In the genomic region with DNA sequence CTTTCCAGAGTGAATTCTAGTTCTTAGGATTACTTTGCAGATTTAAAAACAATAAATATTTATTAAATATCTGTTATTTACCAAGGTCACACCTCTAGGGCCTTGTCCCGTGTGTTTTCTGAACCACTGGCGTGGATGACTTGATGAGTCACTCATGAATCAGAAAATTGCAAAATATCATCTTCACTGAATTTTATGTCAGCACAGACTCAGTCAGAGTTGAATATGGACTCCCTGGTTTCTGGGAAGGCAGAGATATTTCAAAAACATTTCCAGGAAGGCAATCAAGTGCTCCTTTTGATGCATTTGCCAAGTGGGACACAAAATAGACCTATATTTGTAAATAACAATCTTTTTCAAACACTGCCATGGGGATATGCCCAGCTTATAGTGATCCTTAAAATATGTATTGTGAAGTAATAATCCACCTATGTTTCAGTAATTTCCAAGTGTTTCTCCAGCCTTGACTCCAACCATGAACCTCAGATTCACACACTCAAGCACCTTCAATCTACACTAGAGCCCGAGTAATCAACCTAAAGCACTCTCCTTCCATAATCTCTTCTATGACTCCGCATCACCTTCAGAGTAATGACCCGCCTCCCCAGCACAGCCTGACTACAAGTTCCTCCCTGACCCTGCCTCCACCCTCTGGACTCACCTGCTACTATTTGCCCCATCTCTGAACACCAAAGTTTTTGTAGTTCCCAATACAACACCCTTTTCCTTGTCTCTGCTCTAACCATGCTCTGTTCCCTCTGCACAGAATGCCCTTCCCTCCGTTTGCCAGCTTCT, we compare ENCODE assay signal across 10 cellular contexts. TPM values are rescaled to one million over a fixed set of nuclear protein-coding genes. Genes with fewer than 3 reads are reported as not detected.
A peak's percentile ranks its signal among the peaks of the same experiment; 100 is the strongest.
DNase-seq lines count a peak whose midpoint lies in the region; ATAC-seq and TF ChIP-seq lines count a peak whose summit lies in the region.
"Had no signal": no experiment of that assay in that cellular context is flagged by ENCODE, and none has a peak within 500 bp of the region (broad histone marks: within the 10 kb centered on the region; RNA-seq: fewer than 3 reads in every experiment).

No MANE protein-coding gene starts in this region.

- no peak overlapping the region for H3K4me2 ChIP-seq in hepatocyte

- H3K9me2 ChIP-seq in hepatocyte (replicated peaks; ENCODE audit: insufficient read depth): no peaks in the 10 kb centered on the region

- no peak for DNase-seq in natural killer cell treated with Interleukin-12 subunit alpha and Interleukin-12 subunit beta and Interleukin-15 and Interleukin-18, amount 100 ng/mL, for 72 hours (ENCODE audit: low spot score)
- DNase-seq in natural killer cell (no peak), adipocyte (ENCODE audit: low read depth) (peak; percentile 84), hepatocyte (ENCODE audit: low spot score) (peak; percentile 32), vagina (ENCODE audit: extremely low spot score in 2 of 2) (no peak)
- DNase-seq: activated CD4-positive, alpha-beta T cell treated with anti-CD3 and anti-CD28 coated beads, Interleukin-2, amount 50 U/mL, for 4 hours; KG1 had no signal

- no peaks in the 10 kb centered on the region for H3K36me3 ChIP-seq in adipocyte (ENCODE audit: control insufficient read depth, insufficient read depth, low read length, severe bottlenecking)
- no peaks in the 10 kb centered on the region for H3K36me3 ChIP-seq in hepatocyte (replicated peaks; ENCODE audit: insufficient read depth, low read depth)
- no peaks in the 10 kb centered on the region for H3K36me3 ChIP-seq in vagina

- WGBS in hepatocyte (ENCODE audit: low lambda C conversion rate, missing lambda C conversion rate): 68% methylated on average over 6 of the region's 6 CpGs

- ATAC-seq in natural killer cell treated with Interleukin-12 subunit alpha and Interleukin-12 subunit beta and Interleukin-15 and Interleukin-18, amount 100 ng/mL, for 72 hours: peak; percentile 68 to 75
- ATAC-seq in natural killer cell (no peak), GM21447 (IDR thresholded peaks at IDR 0.05; ENCODE audit: unreplicated experiment) (no peak), HG03025 (IDR thresholded peaks at IDR 0.05; ENCODE audit: low FRiP score, unreplicated experiment) (no peak), GM18498 (IDR thresholded peaks at IDR 0.05; ENCODE audit: unreplicated experiment) (no peak)

- peak overlapping the region; percentile 84 for H3K9ac ChIP-seq in adipocyte (ENCODE audit: low read length)

- no peaks in the 10 kb centered on the region for H4K20me1 ChIP-seq in hepatocyte (ENCODE audit: insufficient read depth, poor library complexity, severe bottlenecking)

- no peaks in the 10 kb centered on the region for H3K36me3 Mint-ChIP-seq in natural killer cell treated with Interleukin-12 subunit alpha and Interleukin-12 subunit beta and Interleukin-15 and Interleukin-18, amount 100 ng/mL, for 72 hours
- no peaks in the 10 kb centered on the region for H3K36me3 Mint-ChIP-seq in natural killer cell

- peak overlapping the region; percentile 49 for H3K4me3 ChIP-seq in adipocyte (ENCODE audit: low read length)
- no peak overlapping the region for H3K4me3 ChIP-seq in hepatocyte
- H3K4me3 ChIP-seq in vagina: no peak overlapping the region

- peak overlapping the region; percentile 51 for H3K4me3 Mint-ChIP-seq in natural killer cell treated with Interleukin-12 subunit alpha and Interleukin-12 subunit beta and Interleukin-15 and Interleukin-18, amount 100 ng/mL, for 72 hours
- H3K4me3 Mint-ChIP-seq in natural killer cell: no peak overlapping the region

- H3K27me3 Mint-ChIP-seq in natural killer cell treated with Interleukin-12 subunit alpha and Interleukin-12 subunit beta and Interleukin-15 and Interleukin-18, amount 100 ng/mL, for 72 hours: peaks cover 0 to 2% of the 10 kb centered on the region in 2 donors
- no peaks in the 10 kb centered on the region for H3K27me3 Mint-ChIP-seq in natural killer cell (ENCODE audit: low read depth in 2 of 2)

- H3K9me3 ChIP-seq in adipocyte (ENCODE audit: control insufficient read depth, low read length) (no peaks in the 10 kb centered on the region), hepatocyte (ENCODE audit: low read depth) (no peaks in the 10 kb centered on the region), vagina (no peaks in the 10 kb centered on the region)

- H3K27me3 ChIP-seq in adipocyte (replicated peaks; ENCODE audit: control insufficient read depth, insufficient read depth, low read length) (no peaks in the 10 kb centered on the region), hepatocyte (no peaks in the 10 kb centered on the region), vagina (no peaks in the 10 kb centered on the region)

- peak overlapping the region; percentile 2 to 15 for H3K27ac Mint-ChIP-seq in natural killer cell treated with Interleukin-12 subunit alpha and Interleukin-12 subunit beta and Interleukin-15 and Interleukin-18, amount 100 ng/mL, for 72 hours
- H3K27ac Mint-ChIP-seq in natural killer cell: no peak overlapping the region

- H3K27ac ChIP-seq in hepatocyte (peak overlapping the region; percentile 61), vagina (peak overlapping the region; percentile 73)

- H3K4me1 ChIP-seq in adipocyte (ENCODE audit: control insufficient read depth, insufficient read depth, low read length) (peaks cover 79% of the 10 kb centered on the region), hepatocyte (ENCODE audit: insufficient read depth) (peaks cover 8% of the 10 kb centered on the region), vagina (peaks cover 21% of the 10 kb centered on the region)

- no peak overlapping the region for H2AFZ ChIP-seq in hepatocyte

- peaks cover 6 to 9% of the 10 kb centered on the region in 2 donors for H3K4me1 Mint-ChIP-seq in natural killer cell treated with Interleukin-12 subunit alpha and Interleukin-12 subunit beta and Interleukin-15 and Interleukin-18, amount 100 ng/mL, for 72 hours (ENCODE audit: low read depth in 2 of 2)
- no peaks in the 10 kb centered on the region for H3K4me1 Mint-ChIP-seq in natural killer cell

- TF ChIP-seq POLR2A in vagina (IDR thresholded peaks at IDR 0.05): no peak

- no peaks in the 10 kb centered on the region for H3K79me2 ChIP-seq in hepatocyte

- intact Hi-C loops in natural killer cell (cut with micrococcal nuclease) (no loop called here), vagina (cut with DNase I) (loop anchor here (10.0 kb wide), 1 partner anchor 426 kb away; no protein-coding TSS in a partner anchor)

- no peak for TF ChIP-seq CTCF in natural killer cell (IDR thresholded peaks at IDR 0.05)
- no peak for TF ChIP-seq CTCF in hepatocyte (IDR thresholded peaks at IDR 0.05; ENCODE audit: poor library complexity)
- TF ChIP-seq CTCF in vagina (IDR thresholded peaks at IDR 0.05): no peak

- H3K9me3 Mint-ChIP-seq in natural killer cell treated with Interleukin-12 subunit alpha and Interleukin-12 subunit beta and Interleukin-15 and Interleukin-18, amount 100 ng/mL, for 72 hours: no peaks in the 10 kb centered on the region
- H3K9me3 Mint-ChIP-seq in natural killer cell: no peaks in the 10 kb centered on the region

RNA-seq across cellular contexts. Expression of gene DPH3, which starts 24.3 kb away (rescaled TPM):
- total RNA-seq in natural killer cell treated with Interleukin-12 subunit alpha and Interleukin-12 subunit beta and Interleukin-15 and Interleukin-18, amount 100 ng/mL, for 72 hours: 10 to 100 TPM; 24.4 to 25.7 TPM
- 10 to 100 TPM; 20.4 to 27.3 (median 22.8) TPM for total RNA-seq in natural killer cell
- total RNA-seq in hepatocyte: 36.9 and 45.1 TPM in 2 replicates
- 51.8 and 55.0 TPM in 2 replicates for polyA plus RNA-seq in hepatocyte
- 14.5 TPM for total RNA-seq in vagina

RNA-seq across cellular contexts. Expression of gene OXNAD1, which starts 24.6 kb away (rescaled TPM):
- 10 to 100 TPM; 16.0 to 31.4 TPM for total RNA-seq in natural killer cell treated with Interleukin-12 subunit alpha and Interleukin-12 subunit beta and Interleukin-15 and Interleukin-18, amount 100 ng/mL, for 72 hours
- total RNA-seq in natural killer cell: 10 to 100 TPM; 16.7 to 26.1 (median 22.3) TPM
- total RNA-seq in hepatocyte: 14.7 and 21.1 TPM in 2 replicates
- 11.9 and 14.4 TPM in 2 replicates for polyA plus RNA-seq in hepatocyte
- total RNA-seq in vagina: 30.0 TPM

Comparison
In these comparisons a context has a peak if more than half of its experiments do, and no peak if none do; other contexts are left out.
1. ATAC-seq: peak in natural killer cell treated with Interleukin-12 subunit alpha and Interleukin-12 subunit beta and Interleukin-15 and Interleukin-18, amount 100 ng/mL, for 72 hours (2 of 2); none in natural killer cell (0 of 3), GM21447 (single experiment), HG03025 (single experiment) and GM18498 (single experiment).
2. H3K27ac Mint-ChIP-seq: peak in natural killer cell treated with Interleukin-12 subunit alpha and Interleukin-12 subunit beta and Interleukin-15 and Interleukin-18, amount 100 ng/mL, for 72 hours (2 of 2); none in natural killer cell (0 of 2).
3. DNase-seq: peak in adipocyte (single experiment) and hepatocyte (single experiment); none in natural killer cell treated with Interleukin-12 subunit alpha and Interleukin-12 subunit beta and Interleukin-15 and Interleukin-18, amount 100 ng/mL, for 72 hours (single experiment), natural killer cell (single experiment) and vagina (0 of 2).